ENCODE assay signal across 1 cellular context in the genomic region with DNA sequence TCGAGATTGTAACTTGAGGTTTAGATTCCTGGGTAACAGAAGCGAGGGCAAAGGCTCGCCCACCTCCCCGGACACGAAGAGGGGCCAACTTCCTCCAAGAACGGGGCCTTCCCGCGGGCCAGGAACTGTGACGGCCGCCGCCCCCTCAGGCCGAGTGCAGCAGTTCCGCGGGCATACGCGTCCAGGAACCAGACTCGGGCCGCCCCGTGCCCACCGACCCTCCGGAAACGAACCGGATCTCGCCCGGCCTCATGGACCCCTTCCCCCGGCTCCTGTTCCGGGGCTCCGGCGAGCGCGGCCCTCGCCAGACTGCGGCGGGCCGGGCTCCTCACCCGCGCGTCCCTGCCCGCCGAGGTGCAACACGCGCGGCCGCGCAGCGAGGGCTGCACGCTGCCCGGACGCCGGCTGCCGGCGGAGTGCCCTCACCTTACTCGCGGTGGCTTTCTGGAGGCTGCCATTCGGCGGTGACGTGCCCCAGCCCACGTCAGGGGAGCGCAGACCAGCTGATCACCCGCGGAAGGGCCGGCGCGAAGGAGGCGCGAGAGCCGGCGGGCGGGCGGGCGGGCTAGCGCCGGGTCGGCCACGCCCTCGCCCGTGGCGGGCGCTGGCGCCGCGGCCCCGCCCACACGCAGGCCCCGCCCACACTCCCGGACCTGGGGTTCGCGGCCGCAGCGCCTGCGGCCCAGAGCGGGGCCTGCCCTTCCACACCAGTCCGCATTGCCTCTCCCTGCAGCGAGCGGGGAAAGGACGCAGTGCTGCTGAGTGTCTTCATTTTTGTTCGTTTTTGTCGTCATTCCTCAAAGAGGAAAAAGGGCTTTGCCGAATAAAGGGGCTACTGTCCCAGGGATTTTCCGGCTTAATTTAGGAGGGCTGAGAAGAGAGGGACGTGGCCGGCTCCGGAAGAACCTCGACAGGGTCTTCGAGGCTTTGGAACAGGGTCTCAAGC.
TF ChIP-seq lines count a peak whose summit lies in the region.

Gene XPNPEP1, minus strand, starts transcription at position 536 of the 946 bp plus-strand sequence. Its CDS starts 78 bp downstream, at position 458.

TF ChIP-seq in K562, 482 proteins besides CTCF, POLR2A, EP300 and RAD21 (continued from another document and continues in another):
- TF ChIP-seq CUX1 (CRISPR knock-in tag; IDR thresholded peaks at IDR 0.05), result no peak
- TF ChIP-seq ASH1L (IDR thresholded peaks at IDR 0.05; ENCODE audit: borderline replicate concordance, low read depth, partially characterized antibody), result no peak
- no peak for TF ChIP-seq TARDBP (IDR thresholded peaks at IDR 0.05)
- TF ChIP-seq GTF2A2 (tag; IDR thresholded peaks at IDR 0.05), result no peak
- TF ChIP-seq ZNF140 (CRISPR knock-in tag; IDR thresholded peaks at IDR 0.05), result no peak
- TF ChIP-seq SAFB (IDR thresholded peaks at IDR 0.05; ENCODE audit: borderline replicate concordance, low read depth, low read length), result no peak
- TF ChIP-seq TGIF2 (CRISPR knock-in tag; IDR thresholded peaks at IDR 0.05), result no peak
- no peak for TF ChIP-seq E2F3 (CRISPR knock-in tag; IDR thresholded peaks at IDR 0.05)
- TF ChIP-seq, protein P1, sequence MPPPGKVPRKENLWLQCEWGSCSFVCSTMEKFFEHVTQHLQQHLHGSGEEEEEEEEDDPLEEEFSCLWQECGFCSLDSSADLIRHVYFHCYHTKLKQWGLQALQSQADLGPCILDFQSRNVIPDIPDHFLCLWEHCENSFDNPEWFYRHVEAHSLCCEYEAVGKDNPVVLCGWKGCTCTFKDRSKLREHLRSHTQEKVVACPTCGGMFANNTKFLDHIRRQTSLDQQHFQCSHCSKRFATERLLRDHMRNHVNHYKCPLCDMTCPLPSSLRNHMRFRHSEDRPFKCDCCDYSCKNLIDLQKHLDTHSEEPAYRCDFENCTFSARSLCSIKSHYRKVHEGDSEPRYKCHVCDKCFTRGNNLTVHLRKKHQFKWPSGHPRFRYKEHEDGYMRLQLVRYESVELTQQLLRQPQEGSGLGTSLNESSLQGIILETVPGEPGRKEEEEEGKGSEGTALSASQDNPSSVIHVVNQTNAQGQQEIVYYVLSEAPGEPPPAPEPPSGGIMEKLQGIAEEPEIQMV (tag; conservative IDR thresholded peaks at IDR 0.05; ENCODE audit: low read depth), result no peak
- TF ChIP-seq ZNF347 (CRISPR knock-in tag; IDR thresholded peaks at IDR 0.05; ENCODE audit: low read depth), result no peak
- TF ChIP-seq SOX6 (IDR thresholded peaks at IDR 0.05), result no peak
- TF ChIP-seq ZNF239 (CRISPR knock-in tag; IDR thresholded peaks at IDR 0.05), result no peak
- no peak for TF ChIP-seq HOXB6 (CRISPR knock-in tag; IDR thresholded peaks at IDR 0.05; ENCODE audit: borderline replicate concordance)
- TF ChIP-seq FOXJ2 (tag; IDR thresholded peaks at IDR 0.05), result no peak
- TF ChIP-seq ZNF77 (CRISPR knock-in tag; IDR thresholded peaks at IDR 0.05), result no peak
- TF ChIP-seq, protein P2, sequence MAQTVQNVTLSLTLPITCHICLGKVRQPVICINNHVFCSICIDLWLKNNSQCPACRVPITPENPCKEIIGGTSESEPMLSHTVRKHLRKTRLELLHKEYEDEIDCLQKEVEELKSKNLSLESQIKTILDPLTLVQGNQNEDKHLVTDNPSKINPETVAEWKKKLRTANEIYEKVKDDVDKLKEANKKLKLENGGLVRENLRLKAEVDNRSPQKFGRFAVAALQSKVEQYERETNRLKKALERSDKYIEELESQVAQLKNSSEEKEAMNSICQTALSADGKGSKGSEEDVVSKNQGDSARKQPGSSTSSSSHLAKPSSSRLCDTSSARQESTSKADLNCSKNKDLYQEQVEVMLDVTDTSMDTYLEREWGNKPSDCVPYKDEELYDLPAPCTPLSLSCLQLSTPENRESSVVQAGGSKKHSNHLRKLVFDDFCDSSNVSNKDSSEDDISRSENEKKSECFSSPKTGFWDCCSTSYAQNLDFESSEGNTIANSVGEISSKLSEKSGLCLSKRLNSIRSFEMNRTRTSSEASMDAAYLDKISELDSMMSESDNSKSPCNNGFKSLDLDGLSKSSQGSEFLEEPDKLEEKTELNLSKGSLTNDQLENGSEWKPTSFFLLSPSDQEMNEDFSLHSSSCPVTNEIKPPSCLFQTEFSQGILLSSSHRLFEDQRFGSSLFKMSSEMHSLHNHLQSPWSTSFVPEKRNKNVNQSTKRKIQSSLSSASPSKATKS (CRISPR knock-in tag; IDR thresholded peaks at IDR 0.05), result no peak
- TF ChIP-seq, protein P3, sequence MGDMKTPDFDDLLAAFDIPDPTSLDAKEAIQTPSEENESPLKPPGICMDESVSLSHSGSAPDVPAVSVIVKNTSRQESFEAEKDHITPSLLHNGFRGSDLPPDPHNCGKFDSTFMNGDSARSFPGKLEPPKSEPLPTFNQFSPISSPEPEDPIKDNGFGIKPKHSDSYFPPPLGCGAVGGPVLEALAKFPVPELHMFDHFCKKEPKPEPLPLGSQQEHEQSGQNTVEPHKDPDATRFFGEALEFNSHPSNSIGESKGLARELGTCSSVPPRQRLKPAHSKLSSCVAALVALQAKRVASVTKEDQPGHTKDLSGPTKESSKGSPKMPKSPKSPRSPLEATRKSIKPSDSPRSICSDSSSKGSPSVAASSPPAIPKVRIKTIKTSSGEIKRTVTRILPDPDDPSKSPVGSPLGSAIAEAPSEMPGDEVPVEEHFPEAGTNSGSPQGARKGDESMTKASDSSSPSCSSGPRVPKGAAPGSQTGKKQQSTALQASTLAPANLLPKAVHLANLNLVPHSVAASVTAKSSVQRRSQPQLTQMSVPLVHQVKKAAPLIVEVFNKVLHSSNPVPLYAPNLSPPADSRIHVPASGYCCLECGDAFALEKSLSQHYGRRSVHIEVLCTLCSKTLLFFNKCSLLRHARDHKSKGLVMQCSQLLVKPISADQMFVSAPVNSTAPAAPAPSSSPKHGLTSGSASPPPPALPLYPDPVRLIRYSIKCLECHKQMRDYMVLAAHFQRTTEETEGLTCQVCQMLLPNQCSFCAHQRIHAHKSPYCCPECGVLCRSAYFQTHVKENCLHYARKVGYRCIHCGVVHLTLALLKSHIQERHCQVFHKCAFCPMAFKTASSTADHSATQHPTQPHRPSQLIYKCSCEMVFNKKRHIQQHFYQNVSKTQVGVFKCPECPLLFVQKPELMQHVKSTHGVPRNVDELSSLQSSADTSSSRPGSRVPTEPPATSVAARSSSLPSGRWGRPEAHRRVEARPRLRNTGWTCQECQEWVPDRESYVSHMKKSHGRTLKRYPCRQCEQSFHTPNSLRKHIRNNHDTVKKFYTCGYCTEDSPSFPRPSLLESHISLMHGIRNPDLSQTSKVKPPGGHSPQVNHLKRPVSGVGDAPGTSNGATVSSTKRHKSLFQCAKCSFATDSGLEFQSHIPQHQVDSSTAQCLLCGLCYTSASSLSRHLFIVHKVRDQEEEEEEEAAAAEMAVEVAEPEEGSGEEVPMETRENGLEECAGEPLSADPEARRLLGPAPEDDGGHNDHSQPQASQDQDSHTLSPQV (IDR thresholded peaks at IDR 0.05), result no peak; the same call in 1 of the 2 replicates
- no peak for TF ChIP-seq HSF4 (CRISPR knock-in tag; IDR thresholded peaks at IDR 0.05; ENCODE audit: borderline replicate concordance)
- no peak for TF ChIP-seq KDM2B (CRISPR knock-in tag; IDR thresholded peaks at IDR 0.05)
- TF ChIP-seq ARID4B (CRISPR knock-in tag; IDR thresholded peaks at IDR 0.05), result no peak; the same call in 1 of the 2 replicates
- TF ChIP-seq LCOR (CRISPR knock-in tag; IDR thresholded peaks at IDR 0.05), result no peak
- TF ChIP-seq GATAD2B (IDR thresholded peaks at IDR 0.05; ENCODE audit: borderline replicate concordance), result peak; percentile 58; the same call in 1 of the 2 replicates
- no peak for TF ChIP-seq MBD1 (CRISPR knock-in tag; IDR thresholded peaks at IDR 0.05)
- no peak for TF ChIP-seq MCM3 (IDR thresholded peaks at IDR 0.05)
- no peak for TF ChIP-seq HOMEZ (CRISPR knock-in tag; IDR thresholded peaks at IDR 0.05)
